In the genomic region with DNA sequence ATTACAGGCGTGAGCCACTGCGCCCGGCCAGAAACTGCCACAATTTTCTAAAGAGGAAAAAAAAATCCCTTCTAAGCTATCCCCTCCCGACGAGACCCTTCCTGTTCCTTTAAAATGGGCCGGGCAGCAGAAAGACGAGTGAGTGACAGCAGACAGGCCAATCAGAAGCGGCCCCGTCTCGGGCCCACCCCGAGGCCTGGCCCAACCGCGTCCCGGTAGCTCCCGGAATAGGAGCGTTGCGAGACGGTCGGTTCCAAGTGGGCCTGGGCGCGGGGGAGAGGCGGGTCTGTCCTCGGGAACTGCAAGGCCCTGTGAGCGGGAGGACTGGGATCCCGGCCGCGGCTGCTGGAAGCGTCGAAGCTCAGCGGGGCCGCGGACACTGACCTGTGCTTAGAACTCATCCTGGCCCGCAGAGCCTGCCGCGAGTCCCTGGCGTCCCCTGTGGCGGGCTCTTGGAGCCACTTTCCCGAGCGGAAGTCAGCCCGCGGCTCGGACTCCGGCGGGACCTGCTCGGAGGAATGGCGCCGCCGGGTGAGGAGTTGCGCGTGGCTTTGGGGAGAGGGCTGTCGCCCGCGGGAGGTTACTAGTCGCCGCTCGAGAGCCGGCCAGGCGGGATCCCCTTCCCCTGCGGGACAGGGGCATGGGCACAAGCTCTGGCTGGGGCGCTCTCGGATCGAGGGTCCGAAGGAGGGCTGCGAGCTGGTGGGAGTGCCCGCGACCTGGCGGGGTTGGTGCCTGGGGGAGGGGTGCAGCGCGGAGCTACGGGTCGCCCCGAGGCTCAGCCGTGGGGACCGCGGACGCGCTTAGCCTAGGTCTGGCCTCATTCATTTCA, we compare ENCODE assay signal across 1 cellular context.
TF ChIP-seq lines count a peak whose summit lies in the region.

A gene (minus strand): TSS at position 710 of the 832 bp plus-strand sequence.
A gene (plus strand): TSS at position 492 of the 832 bp plus-strand sequence. CDS start 27 bp downstream, at position 519.

TF ChIP-seq in liver, 16 proteins besides CTCF, POLR2A, EP300 and RAD21 (continued from another document):
- TF ChIP-seq HNF4A (conservative IDR thresholded peaks at IDR 0.05) = no peak
